19 cellular contexts compared by ENCODE assay signal in genomic region chr3:26281284-26281977, GRCh38.
DNase-seq lines count a peak whose midpoint lies in the region; ATAC-seq, FAIRE-seq and TF ChIP-seq lines count a peak whose summit lies in the region.
"Had no signal": no experiment of that assay in that cellular context is flagged by ENCODE, and none has a peak within 500 bp of the region (broad histone marks: within the 10 kb centered on the region; RNA-seq: fewer than 3 reads in every experiment).

No MANE protein-coding gene starts in this region.

- no peak for FAIRE-seq in pancreas (lab: Jason Lieb, UNC)
- FAIRE-seq: A549, D721Med had no signal

- ATAC-seq in pancreas (peak; percentile 87 to 97 (median 93)), GM18909 (IDR thresholded peaks at IDR 0.05; ENCODE audit: poor library complexity, unreplicated experiment) (no peak), mucosa of descending colon (no peak)
- ATAC-seq: A549 had no signal

- H3K4me1 ChIP-seq in cardiac muscle cell (ENCODE audit: low read depth): peaks cover 13% of the 10 kb centered on the region
- no peaks in the 10 kb centered on the region for H3K4me1 ChIP-seq in right atrium auricular region
- no peaks in the 10 kb centered on the region for H3K4me1 ChIP-seq in esophagus (ENCODE audit: control insufficient read depth in 2 of 2, insufficient read depth in 2 of 2, low read length in 1 of 2)
- H3K4me1 ChIP-seq in pancreas: peaks cover 0 to 11% (median 0%) of the 10 kb centered on the region in 3 donors
- H3K4me1 ChIP-seq in mucosa of descending colon (ENCODE audit: low read depth): no peaks in the 10 kb centered on the region
- H3K4me1 ChIP-seq: A549 had no signal

- H3K27me3 ChIP-seq in cardiac muscle cell (no peaks in the 10 kb centered on the region), right atrium auricular region (no peaks in the 10 kb centered on the region), esophagus (ENCODE audit: control insufficient read depth in 1 of 2, insufficient read depth in 2 of 2, low read length in 2 of 2) (no peaks in the 10 kb centered on the region), pancreas (no peaks in the 10 kb centered on the region)

- intact Hi-C loops in pancreas (cut with DNase I): no loop called here
- intact Hi-C loops in mucosa of descending colon (cut with DNase I, micrococcal nuclease): no loop called here

- H3K9me3 ChIP-seq in cardiac muscle cell (ENCODE audit: low read depth) (no peaks in the 10 kb centered on the region), right atrium auricular region (peaks cover 0 to 21% of the 10 kb centered on the region in 2 donors), esophagus (ENCODE audit: control insufficient read depth in 2 of 2, insufficient read depth in 1 of 2, low read depth in 1 of 2, low read length in 1 of 2) (peaks cover 5 to 10% of the 10 kb centered on the region in 2 donors), pancreas (no peaks in the 10 kb centered on the region), mucosa of descending colon (peaks cover 42% of the 10 kb centered on the region)

- H3K36me3 ChIP-seq in cardiac muscle cell (no peaks in the 10 kb centered on the region), right atrium auricular region (no peaks in the 10 kb centered on the region), esophagus (ENCODE audit: control insufficient read depth in 2 of 2, insufficient read depth in 2 of 2, low read length in 1 of 2) (no peaks in the 10 kb centered on the region), pancreas (no peaks in the 10 kb centered on the region), mucosa of descending colon (ENCODE audit: low read depth) (no peaks in the 10 kb centered on the region)

- WGBS in esophagus, 2 donors: 38 to 51% methylated on average over 3 of the region's 3 CpGs
- 38 to 42% methylated on average over 3 of the region's 3 CpGs for WGBS in pancreas, 2 donors

- H3K4me3 ChIP-seq in cardiac muscle cell: no peak overlapping the region
- no peak overlapping the region for H3K4me3 ChIP-seq in right atrium auricular region
- no peak overlapping the region for H3K4me3 ChIP-seq in esophagus (ENCODE audit: low read depth in 1 of 2, low read length in 2 of 2)
- H3K4me3 ChIP-seq in pancreas: no peak overlapping the region
- H3K4me3 ChIP-seq in mucosa of descending colon: no peak overlapping the region
- H3K4me3 ChIP-seq: A549, PC-9 had no signal

- TF ChIP-seq CTCF in cardiac muscle cell (IDR thresholded peaks at IDR 0.05; ENCODE audit: low read depth, low read length): no peak
- no peak for TF ChIP-seq CTCF in right atrium auricular region (IDR thresholded peaks at IDR 0.05)
- TF ChIP-seq CTCF in pancreas (IDR thresholded peaks at IDR 0.05): no peak
- no peak for TF ChIP-seq CTCF in mucosa of descending colon (IDR thresholded peaks at IDR 0.05)

- no peak for DNase-seq in cardiac muscle cell (ENCODE audit: low read depth in 1 of 2, low spot score in 1 of 2)
- DNase-seq in right atrium auricular region (ENCODE audit: low spot score): no peak
- DNase-seq in pancreas: peak in 5 of 6 donors; percentile 59 to 81 (median 69)
- no peak for DNase-seq in activated CD8-positive, alpha-beta memory T cell treated with anti-CD3 and anti-CD28 coated beads, Interleukin-2, amount 50 U/mL, for 4 hours
- no peak for DNase-seq in mucosa of descending colon
- DNase-seq: C1 segment of cervical spinal cord; CD8-positive, alpha-beta memory T cell; DMS79 treated with DMSO at 0.1 percent for 48 hours; NCI-H1105; NCI-H1694; NCI-H2081 treated with DMSO at 0.1 percent for 48 hours; NCI-H2227 treated with DMSO at 0.1 percent for 48 hours; PC-9; SIG-M5 had no signal

- H3K27ac ChIP-seq in cardiac muscle cell: peak overlapping the region; percentile 73
- H3K27ac ChIP-seq in right atrium auricular region: no peak overlapping the region
- H3K27ac ChIP-seq in esophagus (ENCODE audit: low read depth in 2 of 2, low read length in 1 of 2): peak overlapping the region; percentile 82 to 86
- peak overlapping the region; percentile 37 to 60 (median 50) for H3K27ac ChIP-seq in pancreas
- H3K27ac ChIP-seq: A549, PC-9, RWPE1 had no signal

Comparison
In these comparisons a context has a peak if more than half of its experiments do, and no peak if none do; other contexts are left out.
1. H3K27ac ChIP-seq: peak in cardiac muscle cell (single experiment), esophagus (2 of 2) and pancreas (4 of 4); none in right atrium auricular region (0 of 2).
2. DNase-seq: peak in pancreas (5 of 6); none in cardiac muscle cell (0 of 2), right atrium auricular region (single experiment), activated CD8-positive, alpha-beta memory T cell treated with anti-CD3 and anti-CD28 coated beads, Interleukin-2, amount 50 U/mL, for 4 hours (single experiment) and mucosa of descending colon (0 of 3).
3. ATAC-seq: peak in pancreas (4 of 4); none in GM18909 (single experiment) and mucosa of descending colon (single experiment).